ENCODE assay signal across 27 cellular contexts in the genomic region with DNA sequence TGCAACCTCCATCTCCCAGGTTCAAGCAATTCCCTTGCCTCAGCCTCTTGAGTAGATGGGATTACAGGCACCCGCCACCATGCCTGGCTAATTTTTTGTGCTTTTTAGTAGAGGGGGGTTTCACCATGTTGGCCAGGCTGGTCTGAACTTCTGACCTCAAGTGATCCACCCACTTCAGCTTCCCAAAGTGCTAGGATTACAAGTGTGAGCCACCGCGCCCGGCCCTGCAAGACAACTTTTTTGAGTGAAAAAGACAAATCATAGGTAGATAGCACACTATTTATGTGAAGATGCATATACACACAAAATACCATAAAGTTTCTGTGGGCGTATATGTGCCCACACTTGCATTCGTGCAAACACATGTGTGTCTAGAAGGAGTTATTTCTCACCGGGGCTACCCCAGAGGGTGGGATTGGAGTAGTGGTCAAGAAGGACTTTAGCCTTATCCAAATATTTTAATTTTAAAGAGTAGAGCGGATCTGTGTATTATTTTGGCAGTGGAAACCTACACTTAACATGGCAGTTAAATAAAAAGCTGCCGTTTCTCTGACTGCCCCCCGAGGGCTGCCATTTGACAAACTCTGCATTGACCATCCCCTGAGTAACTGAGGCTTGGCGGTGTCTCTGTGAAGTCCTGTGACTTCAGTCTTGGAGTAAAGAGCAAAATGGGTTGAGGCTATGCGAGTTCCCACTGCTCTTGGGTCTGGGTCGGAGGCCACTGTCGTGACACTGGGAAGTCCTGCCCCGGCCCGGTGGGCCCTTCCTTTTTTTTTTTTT.
"Had no signal": no experiment of that assay in that cellular context is flagged by ENCODE, and none has a peak within 500 bp of the region (broad histone marks: within the 10 kb centered on the region; RNA-seq: fewer than 3 reads in every experiment).

No MANE protein-coding gene starts in this region.

- DNase-seq: stimulated activated CD4-positive, alpha-beta T cell treated with anti-CD3 and anti-CD28 coated beads, Interleukin-2, amount 100 ng/mL, for 48 hours; stimulated activated CD4-positive, alpha-beta T cell treated with anti-CD3 and anti-CD28 coated beads, Interleukin-4, amount 100 ng/mL, for 1 hour; stimulated activated CD4-positive, alpha-beta T cell treated with anti-CD3 and anti-CD28 coated beads, Interleukin-4, amount 100 ng/mL, for 24 hours; stimulated activated CD4-positive, alpha-beta T cell treated with anti-CD3 and anti-CD28 coated beads, Interleukin-4, amount 100 ng/mL, for 4 hours; stimulated activated CD8-positive, alpha-beta memory T cell treated with anti-CD3 and anti-CD28 coated beads, Interleukin-4, amount 100 ng/mL, for 48 hours; stimulated activated naive CD4-positive, alpha-beta T cell; stimulated activated naive CD4-positive, alpha-beta T cell treated with Interleukin-2 at 50 U/mL for 16 hours; stimulated activated naive CD8-positive, alpha-beta T cell treated with anti-CD3 and anti-CD28 coated beads, Interleukin-15, amount 100 ng/mL, for 72 hours; stimulated activated naive CD8-positive, alpha-beta T cell treated with anti-CD3 and anti-CD28 coated beads, Interleukin-15, Interleukin-2, amounts not matched to agents 100 U/mL and 50 U/mL, for 24 hours; stomach; substantia nigra; testis; thyroid gland; tibial artery; transverse colon; trophoblast cell; upper lobe of left lung; upper lobe of right lung; uterus had no signal

- H3K9me3 ChIP-seq: suprapubic skin, testis, thoracic aorta, thyroid gland, transverse colon, upper lobe of right lung, uterus, vagina had no signal

- H3K4me1 Mint-ChIP-seq: stimulated activated memory B cell treated with anti-CD40 and anti-IgM and Interleukin-4, amounts not matched to agents 10 μg/mL and 1 μg/mL and 100 μg/mL, for 72 hours; stimulated activated naive CD8-positive, alpha-beta T cell treated with anti-CD3 and anti-CD28 coated beads, Interleukin-15, amount 100 ng/mL, for 72 hours had no signal

- H3K27ac ChIP-seq: stomach, suprapubic skin, testis, thoracic aorta, thyroid gland, tibial artery, tibial nerve, transverse colon, upper lobe of left lung, upper lobe of right lung, uterus, vagina had no signal

- H3K27me3 ChIP-seq: stomach, testis, thyroid gland, tibial artery, tibial nerve, transverse colon, upper lobe of left lung, upper lobe of right lung, uterus, vagina had no signal

- H3K36me3 Mint-ChIP-seq: stimulated activated effector memory CD8-positive, alpha-beta T cell treated with anti-CD3 and anti-CD28 coated beads, Interleukin-12 subunit alpha, Interleukin-12 subunit beta, amount 100 ng/mL, for 72 hours; stimulated activated memory B cell treated with anti-CD40 and anti-IgM and Interleukin-4, amounts not matched to agents 10 μg/mL and 1 μg/mL and 100 μg/mL, for 72 hours; type B pancreatic cell had no signal

- H3K4me3 ChIP-seq: stomach, suprapubic skin, testis, thoracic aorta, thyroid gland, tibial artery, tibial nerve, transverse colon, upper lobe of left lung, upper lobe of right lung, uterus, vagina had no signal

- H3K4me1 ChIP-seq: stomach, suprapubic skin, testis, thyroid gland, tibial nerve, upper lobe of left lung, upper lobe of right lung, uterus had no signal

- H3K4me3 Mint-ChIP-seq: stimulated activated effector memory CD8-positive, alpha-beta T cell treated with anti-CD3 and anti-CD28 coated beads, Interleukin-12 subunit alpha, Interleukin-12 subunit beta, amount 100 ng/mL, for 72 hours; stimulated activated memory B cell treated with anti-CD40 and anti-IgM and Interleukin-4, amounts not matched to agents 10 μg/mL and 1 μg/mL and 100 μg/mL, for 72 hours; stimulated activated naive CD8-positive, alpha-beta T cell treated with anti-CD3 and anti-CD28 coated beads, Interleukin-15, amount 100 ng/mL, for 72 hours; stimulated activated naive CD8-positive, alpha-beta T cell treated with anti-CD3 and anti-CD28 coated beads, Interleukin-15, Interleukin-2, amounts not matched to agents 100 ng/mL and 50 ng/mL, for 24 hours; type B pancreatic cell had no signal

- H3K36me3 ChIP-seq: stomach, suprapubic skin, thoracic aorta, thyroid gland, tibial artery, tibial nerve, transverse colon, upper lobe of left lung, upper lobe of right lung, uterus, vagina had no signal

- ATAC-seq: stimulated activated effector memory CD8-positive, alpha-beta T cell treated with anti-CD3 and anti-CD28 coated beads, Interleukin-12 subunit alpha, Interleukin-12 subunit beta, amount 100 ng/mL, for 72 hours; stimulated activated memory B cell treated with anti-CD40 and anti-IgM and Interleukin-4, amounts not matched to agents 10 μg/mL and 1 μg/mL and 100 μg/mL, for 72 hours; stimulated activated naive CD8-positive, alpha-beta T cell treated with anti-CD3 and anti-CD28 coated beads, Interleukin-15, amount 100 ng/mL, for 72 hours; stimulated activated naive CD8-positive, alpha-beta T cell treated with anti-CD3 and anti-CD28 coated beads, Interleukin-15, Interleukin-2, amounts not matched to agents 100 U/mL and 50 U/mL, for 24 hours; upper lobe of right lung had no signal

- H3K9me3 Mint-ChIP-seq: stimulated activated effector memory CD8-positive, alpha-beta T cell treated with anti-CD3 and anti-CD28 coated beads, Interleukin-12 subunit alpha, Interleukin-12 subunit beta, amount 100 ng/mL, for 72 hours; stimulated activated naive CD8-positive, alpha-beta T cell treated with anti-CD3 and anti-CD28 coated beads, Interleukin-15, amount 100 ng/mL, for 72 hours; stimulated activated naive CD8-positive, alpha-beta T cell treated with anti-CD3 and anti-CD28 coated beads, Interleukin-15, Interleukin-2, amounts not matched to agents 100 ng/mL and 50 ng/mL, for 24 hours had no signal

- H3K27me3 Mint-ChIP-seq: stimulated activated naive CD8-positive, alpha-beta T cell treated with anti-CD3 and anti-CD28 coated beads, Interleukin-15, amount 100 ng/mL, for 72 hours; type B pancreatic cell had no signal

- H3K27ac Mint-ChIP-seq: stimulated activated effector memory CD8-positive, alpha-beta T cell treated with anti-CD3 and anti-CD28 coated beads, Interleukin-12 subunit alpha, Interleukin-12 subunit beta, amount 100 ng/mL, for 72 hours; stimulated activated memory B cell treated with anti-CD40 and anti-IgM and Interleukin-4, amounts not matched to agents 10 μg/mL and 1 μg/mL and 100 μg/mL, for 72 hours; stimulated activated naive CD8-positive, alpha-beta T cell treated with anti-CD3 and anti-CD28 coated beads, Interleukin-15, amount 100 ng/mL, for 72 hours; stimulated activated naive CD8-positive, alpha-beta T cell treated with anti-CD3 and anti-CD28 coated beads, Interleukin-15, Interleukin-2, amounts not matched to agents 100 ng/mL and 50 ng/mL, for 24 hours; type B pancreatic cell had no signal
